Comparison of ENCODE assay signal across 8 cellular contexts in the genomic region with DNA sequence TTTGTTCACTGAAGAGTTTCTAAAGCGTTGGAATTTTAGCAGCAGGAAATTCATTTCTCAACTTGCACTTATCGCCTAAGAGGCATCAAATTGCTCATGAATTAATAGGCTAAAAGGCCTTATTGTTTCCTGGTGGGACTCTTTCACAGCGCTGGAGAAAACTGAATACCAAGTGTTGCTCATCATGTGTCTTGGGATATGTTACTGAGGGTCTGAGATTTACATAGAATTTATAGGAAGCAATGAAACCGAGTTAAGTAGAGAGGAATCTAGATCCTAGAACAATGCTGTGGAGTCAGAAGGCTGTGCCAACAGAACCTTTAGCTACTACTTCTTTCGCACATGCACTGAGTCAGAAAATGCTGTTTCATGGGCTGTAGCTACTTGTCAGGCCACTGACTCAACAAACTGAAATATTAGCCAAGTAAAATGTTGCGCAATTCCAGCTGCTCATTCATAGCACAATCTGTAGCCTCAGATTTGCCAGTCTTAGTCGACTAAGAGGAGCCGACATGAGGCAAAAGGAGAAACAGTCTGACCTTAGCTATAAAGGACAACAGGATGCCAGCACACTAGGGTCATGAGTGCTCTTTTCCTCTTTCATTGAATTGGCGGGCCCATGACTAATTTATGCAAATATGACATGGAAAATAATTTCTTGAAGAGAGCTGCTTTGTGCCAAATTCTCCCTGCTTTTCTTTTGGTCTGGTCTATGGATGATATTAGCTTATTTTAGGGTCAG. TPM values are rescaled to one million over a fixed set of nuclear protein-coding genes. Genes with fewer than 3 reads are reported as not detected.
A peak's percentile ranks its signal among the peaks of the same experiment; 100 is the strongest.
DNase-seq lines count a peak whose midpoint lies in the region; ATAC-seq and TF ChIP-seq lines count a peak whose summit lies in the region.

No MANE protein-coding gene starts in this region.

- no peak overlapping the region for H3K4me2 ChIP-seq in hepatocyte

- no peaks in the 10 kb centered on the region for H4K20me1 ChIP-seq in hepatocyte (ENCODE audit: insufficient read depth, poor library complexity, severe bottlenecking)

- H3K4me3 ChIP-seq in adipocyte (ENCODE audit: low read length) = peak overlapping the region; percentile 8
- no peak overlapping the region for H3K4me3 ChIP-seq in hepatocyte

- no peaks in the 10 kb centered on the region for H3K36me3 ChIP-seq in adipocyte (ENCODE audit: control insufficient read depth, insufficient read depth, low read length, severe bottlenecking)
- H3K36me3 ChIP-seq in hepatocyte (replicated peaks; ENCODE audit: insufficient read depth, low read depth) = no peaks in the 10 kb centered on the region

- no peaks in the 10 kb centered on the region for H3K9me2 ChIP-seq in hepatocyte (replicated peaks; ENCODE audit: insufficient read depth)

- ATAC-seq in HG02798 (IDR thresholded peaks at IDR 0.05; ENCODE audit: poor library complexity, unreplicated experiment) = no peak

- H3K9ac ChIP-seq in adipocyte (ENCODE audit: low read length) = peak overlapping the region; percentile 25

- H3K79me2 ChIP-seq in hepatocyte = no peaks in the 10 kb centered on the region

- no peak overlapping the region for H2AFZ ChIP-seq in hepatocyte

- no peak for TF ChIP-seq CTCF in hepatocyte (IDR thresholded peaks at IDR 0.05; ENCODE audit: poor library complexity)

- H3K4me1 ChIP-seq in adipocyte (ENCODE audit: control insufficient read depth, insufficient read depth, low read length) (peaks cover 47% of the 10 kb centered on the region), hepatocyte (ENCODE audit: insufficient read depth) (no peaks in the 10 kb centered on the region)

- no peak overlapping the region for H3K27ac ChIP-seq in hepatocyte

- H3K27me3 ChIP-seq in adipocyte (replicated peaks; ENCODE audit: control insufficient read depth, insufficient read depth, low read length) (no peaks in the 10 kb centered on the region), hepatocyte (no peaks in the 10 kb centered on the region)

- H3K9me3 ChIP-seq in adipocyte (ENCODE audit: control insufficient read depth, low read length) (no peaks in the 10 kb centered on the region), hepatocyte (ENCODE audit: low read depth) (no peaks in the 10 kb centered on the region)

- WGBS in hepatocyte (ENCODE audit: low lambda C conversion rate, missing lambda C conversion rate) = 73% methylated on average over 9 of the region's 9 CpGs

- DNase-seq in GDM1 (lab: John Stamatoyannopoulos, UW) = peak; percentile 45
- DNase-seq in LoVo (ENCODE audit: low spot score) = peak; percentile 89
- DNase-seq in adipocyte (ENCODE audit: low read depth) = peak; percentile 99
- DNase-seq in hepatocyte (ENCODE audit: low spot score) = peak; percentile 85
- DNase-seq in stromal cell of bone marrow (ENCODE audit: low read depth) = peak; percentile 99
- no peak for DNase-seq in RPMI8226
- no peak for DNase-seq in stimulated activated CD4-positive, alpha-beta T cell treated with anti-CD3 and anti-CD28 coated beads, Interleukin-4, amount 100 ng/mL, for 1 hour

RNA-seq across cellular contexts. Expression of a gene that starts 35.9 kb away (rescaled TPM):
- 32.5 and 43.9 TPM in 2 replicates for total RNA-seq in hepatocyte
- polyA plus RNA-seq in hepatocyte = 21.6 and 35.0 TPM in 2 replicates

Comparison
In these comparisons a context has a peak if more than half of its experiments do, and no peak if none do; other contexts are left out.
1. DNase-seq: peak in GDM1 (single experiment), LoVo (single experiment), adipocyte (single experiment), hepatocyte (single experiment) and stromal cell of bone marrow (single experiment); none in RPMI8226 (single experiment) and stimulated activated CD4-positive, alpha-beta T cell treated with anti-CD3 and anti-CD28 coated beads, Interleukin-4, amount 100 ng/mL, for 1 hour (single experiment).